14 cellular contexts compared by ENCODE assay signal in genomic region chr1:27513958-27514357, GRCh38. TPM values are rescaled to one million over a fixed set of nuclear protein-coding genes. Genes with fewer than 3 reads are reported as not detected.
A peak's percentile ranks its signal among the peaks of the same experiment; 100 is the strongest.
DNase-seq lines count a peak whose midpoint lies in the region; ATAC-seq and TF ChIP-seq lines count a peak whose summit lies in the region.
"Had no signal": no experiment of that assay in that cellular context is flagged by ENCODE, and none has a peak within 500 bp of the region (broad histone marks: within the 10 kb centered on the region; RNA-seq: fewer than 3 reads in every experiment).

No MANE protein-coding gene starts in this region.

- H3K36me3 ChIP-seq in breast epithelium: no peaks in the 10 kb centered on the region
- no peaks in the 10 kb centered on the region for H3K36me3 ChIP-seq in esophagus squamous epithelium
- H3K36me3 ChIP-seq in CD4-positive, alpha-beta memory T cell (ENCODE audit: insufficient read depth, low read length): no peaks in the 10 kb centered on the region
- H3K36me3 ChIP-seq: neutrophil had no signal

- POLR2A ChIA-PET in MCF 10A (lab: Yijun Ruan, JAX): interaction anchor here (0.9 kb wide), 1 partner anchor 24 kb away, joined by 3 read pairs; no protein-coding TSS in a partner anchor
- POLR2A ChIA-PET in CD4-positive, alpha-beta memory T cell (lab: Charles Lee; ENCODE audit: partially characterized antibody): no interaction called here

- H3K36me3 Mint-ChIP-seq in MCF 10A (ENCODE audit: insufficient read depth, unreplicated experiment) (no peaks in the 10 kb centered on the region), nephron progenitor cell (ENCODE audit: low read depth) (no peaks in the 10 kb centered on the region)
- H3K36me3 Mint-ChIP-seq in CD4-positive, alpha-beta memory T cell: no peaks in the 10 kb centered on the region

- TF ChIP-seq POLR2A in breast epithelium (IDR thresholded peaks at IDR 0.05): no peak
- TF ChIP-seq POLR2A in esophagus squamous epithelium (IDR thresholded peaks at IDR 0.05): no peak

- H3K4me3 ChIP-seq in breast epithelium (no peak overlapping the region), esophagus squamous epithelium (no peak overlapping the region)
- H3K4me3 ChIP-seq in CD4-positive, alpha-beta memory T cell (ENCODE audit: low read length in 2 of 2): no peak overlapping the region

- H3K27me3 ChIP-seq in breast epithelium: no peaks in the 10 kb centered on the region
- no peaks in the 10 kb centered on the region for H3K27me3 ChIP-seq in esophagus squamous epithelium
- H3K27me3 ChIP-seq in CD4-positive, alpha-beta memory T cell (ENCODE audit: insufficient read depth, low read length): no peaks in the 10 kb centered on the region
- H3K27me3 ChIP-seq: neutrophil had no signal

- H3K27ac Mint-ChIP-seq in MCF 10A (ENCODE audit: low read depth, unreplicated experiment) (peak overlapping the region; percentile 44), nephron progenitor cell (peak overlapping the region; percentile 83)
- H3K27ac Mint-ChIP-seq in CD4-positive, alpha-beta memory T cell: no peak overlapping the region

- peaks cover 29% of the 10 kb centered on the region for H3K4me1 Mint-ChIP-seq in MCF 10A (ENCODE audit: insufficient read depth, unreplicated experiment)
- peaks cover 88% of the 10 kb centered on the region for H3K4me1 Mint-ChIP-seq in nephron progenitor cell
- peaks cover 0 to 6% (median 2%) of the 10 kb centered on the region in 4 donors for H3K4me1 Mint-ChIP-seq in CD4-positive, alpha-beta memory T cell

- BruUV-seq in MCF 10A (replicated peaks; lab: Mats Ljungman, UMichigan): no TSS peak

- ATAC-seq in HG02885 (IDR thresholded peaks at IDR 0.05; ENCODE audit: poor library complexity, unreplicated experiment): no peak

- H3K27me3 Mint-ChIP-seq in MCF 10A (ENCODE audit: insufficient read depth, unreplicated experiment) (no peaks in the 10 kb centered on the region), nephron progenitor cell (ENCODE audit: low read depth, poor library complexity) (peaks cover 3% of the 10 kb centered on the region)
- no peaks in the 10 kb centered on the region for H3K27me3 Mint-ChIP-seq in CD4-positive, alpha-beta memory T cell

- WGBS in esophagus squamous epithelium, 2 donors: 58 to 80% methylated on average over 2 to 7 of the region's 7 CpGs

- H3K4me1 ChIP-seq in breast epithelium (peaks cover 0 to 6% of the 10 kb centered on the region in 2 donors), esophagus squamous epithelium (peaks cover 27 to 86% (median 47%) of the 10 kb centered on the region in 3 donors)
- H3K4me1 ChIP-seq in CD4-positive, alpha-beta memory T cell (ENCODE audit: insufficient read depth, low read length): no peaks in the 10 kb centered on the region

- no peak for DNase-seq in MCF 10A (ENCODE audit: unreplicated experiment)
- no peak for DNase-seq in breast epithelium (ENCODE audit: low spot score in 2 of 2)
- DNase-seq in esophagus squamous epithelium (lab: John Stamatoyannopoulos, UW): no peak
- DNase-seq in nephron progenitor cell: no peak
- DNase-seq in OCI-M1 (lab: John Stamatoyannopoulos, UW): no peak
- DNase-seq in activated CD4-positive, alpha-beta T cell treated with anti-CD3 and anti-CD28 coated beads, Interleukin-2, amount 50 U/mL, for 48 hours: no peak
- no peak for DNase-seq in CD4-positive, alpha-beta memory T cell
- DNase-seq: activated CD8-positive, alpha-beta memory T cell treated with anti-CD3 and anti-CD28 coated beads for 24 hours; activated naive CD4-positive, alpha-beta T cell; DMS 273 treated with DMSO at 0.1 percent for 48 hours; hippocampal formation; NCI-H524 had no signal

- CTCF ChIA-PET in MCF 10A (lab: Yijun Ruan, JAX): no interaction called here
- CTCF ChIA-PET in CD4-positive, alpha-beta memory T cell (lab: Charles Lee; ENCODE audit: partially characterized antibody): no interaction called here

- intact Hi-C loops in MCF 10A (cut with micrococcal nuclease) (no loop called here), breast epithelium (cut with DNase I; ENCODE audit: low total_unique reads) (no loop called here), esophagus squamous epithelium (cut with DNase I) (no loop called here)
- intact Hi-C loops in CD4-positive, alpha-beta memory T cell (cut with micrococcal nuclease): no loop called here

- H3K9me3 ChIP-seq in breast epithelium: no peaks in the 10 kb centered on the region
- H3K9me3 ChIP-seq in esophagus squamous epithelium: no peaks in the 10 kb centered on the region
- no peaks in the 10 kb centered on the region for H3K9me3 ChIP-seq in CD4-positive, alpha-beta memory T cell (ENCODE audit: control insufficient read depth in 1 of 2, low read length in 2 of 2)
- H3K9me3 ChIP-seq: neutrophil had no signal

- no peak for TF ChIP-seq CTCF in MCF 10A (IDR thresholded peaks at IDR 0.05; ENCODE audit: unreplicated experiment)
- no peak for TF ChIP-seq CTCF in breast epithelium (IDR thresholded peaks at IDR 0.05)
- no peak for TF ChIP-seq CTCF in esophagus squamous epithelium (IDR thresholded peaks at IDR 0.05)
- no peak for TF ChIP-seq CTCF in nephron progenitor cell (IDR thresholded peaks at IDR 0.05)

- H3K27ac ChIP-seq in breast epithelium (peak overlapping the region in 1 of 2 donors; percentile 74), esophagus squamous epithelium (peak overlapping the region in 3 of 4 donors; percentile 31 to 99 (median 38))
- H3K27ac ChIP-seq in CD4-positive, alpha-beta memory T cell (ENCODE audit: low read depth, low read length): no peak overlapping the region
- H3K27ac ChIP-seq: neutrophil had no signal

- H3K4me3 Mint-ChIP-seq in MCF 10A (ENCODE audit: unreplicated experiment) (no peak overlapping the region), nephron progenitor cell (no peak overlapping the region)
- H3K4me3 Mint-ChIP-seq in CD4-positive, alpha-beta memory T cell: no peak overlapping the region

- H3K9me3 Mint-ChIP-seq in MCF 10A (ENCODE audit: unreplicated experiment) (no peaks in the 10 kb centered on the region), nephron progenitor cell (no peaks in the 10 kb centered on the region)
- no peaks in the 10 kb centered on the region for H3K9me3 Mint-ChIP-seq in CD4-positive, alpha-beta memory T cell

RNA-seq across cellular contexts. Expression of gene WASF2, which starts 24.0 kb away (rescaled TPM):
- 131 and 154 TPM in 2 replicates for total RNA-seq in MCF 10A (2022)
- 10 to 100 TPM; 41.6 to 93.5 (median 43.2) TPM for total RNA-seq in breast epithelium
- total RNA-seq in esophagus squamous epithelium: 10 to 100 TPM; 53.7 to 92.8 (median 79.8) TPM
- 100 to 1,000 TPM; 163 to 164 TPM for total RNA-seq in CD4-positive, alpha-beta memory T cell
- 10 to 100 TPM; 31.6 to 81.1 TPM for polyA plus RNA-seq in CD4-positive, alpha-beta memory T cell

Comparison
In these comparisons a context has a peak if more than half of its experiments do, and no peak if none do; other contexts are left out.
1. H3K27ac Mint-ChIP-seq: peak in MCF 10A (single experiment) and nephron progenitor cell (single experiment); none in CD4-positive, alpha-beta memory T cell (0 of 7).